Comparison of ENCODE assay signal across 1 cellular context in genomic region chr3:43769471-43770425, GRCh38.
TF ChIP-seq lines count a peak whose summit lies in the region.

No MANE protein-coding gene starts in this region.

TF ChIP-seq in K562, 482 proteins besides CTCF, POLR2A, EP300 and RAD21 (continued from another document):
- TF ChIP-seq CREB1 (IDR thresholded peaks at IDR 0.05) (0 out of 2 replicates have a peak, but pooled peaks have one; percentile 36), CREB1 (CRISPR knock-in tag; IDR thresholded peaks at IDR 0.05) (no peak; the same call in none of the 2 replicates), CEBPB (tag; IDR thresholded peaks at IDR 0.05) (peak; percentile 74), ZNF311 (CRISPR knock-in tag; IDR thresholded peaks at IDR 0.05) (no peak), CEBPG (CRISPR knock-in tag; IDR thresholded peaks at IDR 0.05) (peak; percentile 52), CEBPG (tag; conservative IDR thresholded peaks at IDR 0.05 in 1 of 2, IDR thresholded peaks at IDR 0.05 in 1 of 2) (0 out of 4 replicates have a peak, but pooled peaks of 1 of the 2 experiments have one; percentile 12), ATF1 (CRISPR knock-in tag; IDR thresholded peaks at IDR 0.05) (no peak), ATF1 (tag; IDR thresholded peaks at IDR 0.05) (peak; percentile 38; the same call in 1 of the 2 replicates), ZNF431 (CRISPR knock-in tag; IDR thresholded peaks at IDR 0.05) (no peak), NR4A1 (CRISPR knock-in tag; IDR thresholded peaks at IDR 0.05) (peak; percentile 20; the same call in 1 of the 2 replicates), NR4A1 (tag; IDR thresholded peaks at IDR 0.05) (no peak), ZNF354B (CRISPR knock-in tag; IDR thresholded peaks at IDR 0.05) (no peak), ZNF57 (CRISPR knock-in tag; IDR thresholded peaks at IDR 0.05) (0 out of 2 replicates have a peak, but pooled peaks have one; percentile 14), RBBP5 (IDR thresholded peaks at IDR 0.05; ENCODE audit: borderline replicate concordance, insufficient read depth, low read length, poor library complexity, severe bottlenecking) (no peak), RFX5 (IDR thresholded peaks at IDR 0.05; ENCODE audit: low read depth, low read length) (no peak), HNRNPUL1 (IDR thresholded peaks at IDR 0.05; ENCODE audit: low read length) (no peak), TCF15 (CRISPR knock-in tag; IDR thresholded peaks at IDR 0.05) (0 out of 2 replicates have a peak, but pooled peaks have one; percentile 55), ASH1L (IDR thresholded peaks at IDR 0.05; ENCODE audit: borderline replicate concordance, low read depth, partially characterized antibody) (no peak), MGA (IDR thresholded peaks at IDR 0.05) (peak; percentile 60), SIN3A (IDR thresholded peaks at IDR 0.05; ENCODE audit: borderline replicate concordance in 2 of 2, control insufficient read depth in 1 of 2, low read depth in 2 of 2, low read length in 2 of 2) (0 out of 4 replicates have a peak, but pooled peaks of 1 of the 2 experiments have one; percentile 42), CBX1 (IDR thresholded peaks at IDR 0.05; ENCODE audit: low read depth) (peak; percentile 79; the same call in 1 of the 2 replicates)
- TF ChIP-seq, protein P1, sequence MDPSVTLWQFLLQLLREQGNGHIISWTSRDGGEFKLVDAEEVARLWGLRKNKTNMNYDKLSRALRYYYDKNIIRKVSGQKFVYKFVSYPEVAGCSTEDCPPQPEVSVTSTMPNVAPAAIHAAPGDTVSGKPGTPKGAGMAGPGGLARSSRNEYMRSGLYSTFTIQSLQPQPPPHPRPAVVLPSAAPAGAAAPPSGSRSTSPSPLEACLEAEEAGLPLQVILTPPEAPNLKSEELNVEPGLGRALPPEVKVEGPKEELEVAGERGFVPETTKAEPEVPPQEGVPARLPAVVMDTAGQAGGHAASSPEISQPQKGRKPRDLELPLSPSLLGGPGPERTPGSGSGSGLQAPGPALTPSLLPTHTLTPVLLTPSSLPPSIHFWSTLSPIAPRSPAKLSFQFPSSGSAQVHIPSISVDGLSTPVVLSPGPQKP (CRISPR knock-in tag; IDR thresholded peaks at IDR 0.05) = no peak
- TF ChIP-seq, protein P2, sequence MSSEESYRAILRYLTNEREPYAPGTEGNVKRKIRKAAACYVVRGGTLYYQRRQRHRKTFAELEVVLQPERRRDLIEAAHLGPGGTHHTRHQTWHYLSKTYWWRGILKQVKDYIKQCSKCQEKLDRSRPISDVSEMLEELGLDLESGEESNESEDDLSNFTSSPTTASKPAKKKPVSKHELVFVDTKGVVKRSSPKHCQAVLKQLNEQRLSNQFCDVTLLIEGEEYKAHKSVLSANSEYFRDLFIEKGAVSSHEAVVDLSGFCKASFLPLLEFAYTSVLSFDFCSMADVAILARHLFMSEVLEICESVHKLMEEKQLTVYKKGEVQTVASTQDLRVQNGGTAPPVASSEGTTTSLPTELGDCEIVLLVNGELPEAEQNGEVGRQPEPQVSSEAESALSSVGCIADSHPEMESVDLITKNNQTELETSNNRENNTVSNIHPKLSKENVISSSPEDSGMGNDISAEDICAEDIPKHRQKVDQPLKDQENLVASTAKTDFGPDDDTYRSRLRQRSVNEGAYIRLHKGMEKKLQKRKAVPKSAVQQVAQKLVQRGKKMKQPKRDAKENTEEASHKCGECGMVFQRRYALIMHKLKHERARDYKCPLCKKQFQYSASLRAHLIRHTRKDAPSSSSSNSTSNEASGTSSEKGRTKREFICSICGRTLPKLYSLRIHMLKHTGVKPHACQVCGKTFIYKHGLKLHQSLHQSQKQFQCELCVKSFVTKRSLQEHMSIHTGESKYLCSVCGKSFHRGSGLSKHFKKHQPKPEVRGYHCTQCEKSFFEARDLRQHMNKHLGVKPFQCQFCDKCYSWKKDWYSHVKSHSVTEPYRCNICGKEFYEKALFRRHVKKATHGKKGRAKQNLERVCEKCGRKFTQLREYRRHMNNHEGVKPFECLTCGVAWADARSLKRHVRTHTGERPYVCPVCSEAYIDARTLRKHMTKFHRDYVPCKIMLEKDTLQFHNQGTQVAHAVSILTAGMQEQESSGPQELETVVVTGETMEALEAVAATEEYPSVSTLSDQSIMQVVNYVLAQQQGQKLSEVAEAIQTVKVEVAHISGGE (CRISPR knock-in tag; IDR thresholded peaks at IDR 0.05) = peak in 2 of 3 experiments; percentile 80 to 96; a peak in 4 of 6 replicates
